Comparison of ENCODE assay signal across 8 cellular contexts in genomic region chr3:10744098-10744465, GRCh38.
A peak's percentile ranks its signal among the peaks of the same experiment; 100 is the strongest.
DNase-seq lines count a peak whose midpoint lies in the region; ATAC-seq and TF ChIP-seq lines count a peak whose summit lies in the region.

No MANE protein-coding gene starts in this region.

- DNase-seq in MCF 10A (ENCODE audit: unreplicated experiment) (peak; percentile 12), mammary epithelial cell (no peak), NCI-H2227 treated with DMSO at 0.1 percent for 48 hours (lab: John Stamatoyannopoulos, UW) (peak; percentile 30), DMS79 (lab: John Stamatoyannopoulos, UW) (no peak), amniotic stem cell (lab: John Stamatoyannopoulos, UW) (no peak), activated gamma-delta T cell (lab: John Stamatoyannopoulos, UW) (no peak)
- DNase-seq in activated naive CD8-positive, alpha-beta T cell treated with anti-CD3 and anti-CD28 coated beads for 36 hours, result peak; percentile 19

- no peak overlapping the region for H3K4me3 Mint-ChIP-seq in MCF 10A (ENCODE audit: unreplicated experiment)
- no peak overlapping the region for H3K4me3 Mint-ChIP-seq in activated naive CD8-positive, alpha-beta T cell treated with anti-CD3 and anti-CD28 coated beads for 36 hours
- no peak overlapping the region for H3K4me3 Mint-ChIP-seq in stimulated activated memory B cell treated with anti-CD40 and anti-IgM and Interleukin-4, amounts not matched to agents 10 μg/mL and 1 μg/mL and 100 μg/mL, for 72 hours

- H3K27me3 Mint-ChIP-seq in MCF 10A (ENCODE audit: insufficient read depth, unreplicated experiment), result peaks cover 38% of the 10 kb centered on the region
- H3K27me3 Mint-ChIP-seq in activated naive CD8-positive, alpha-beta T cell treated with anti-CD3 and anti-CD28 coated beads for 36 hours, result peaks cover 35% of the 10 kb centered on the region
- H3K27me3 Mint-ChIP-seq in stimulated activated memory B cell treated with anti-CD40 and anti-IgM and Interleukin-4, amounts not matched to agents 10 μg/mL and 1 μg/mL and 100 μg/mL, for 72 hours, result peaks cover 60% of the 10 kb centered on the region

- H3K4me2 ChIP-seq in mammary epithelial cell (ENCODE audit: insufficient read depth, low read depth, low read length), result no peak overlapping the region

- no peaks in the 10 kb centered on the region for H3K36me3 Mint-ChIP-seq in MCF 10A (ENCODE audit: insufficient read depth, unreplicated experiment)
- H3K36me3 Mint-ChIP-seq in activated naive CD8-positive, alpha-beta T cell treated with anti-CD3 and anti-CD28 coated beads for 36 hours, result no peaks in the 10 kb centered on the region
- no peaks in the 10 kb centered on the region for H3K36me3 Mint-ChIP-seq in stimulated activated memory B cell treated with anti-CD40 and anti-IgM and Interleukin-4, amounts not matched to agents 10 μg/mL and 1 μg/mL and 100 μg/mL, for 72 hours

- H3K9me3 Mint-ChIP-seq in MCF 10A (ENCODE audit: unreplicated experiment), result no peaks in the 10 kb centered on the region
- no peaks in the 10 kb centered on the region for H3K9me3 Mint-ChIP-seq in activated naive CD8-positive, alpha-beta T cell treated with anti-CD3 and anti-CD28 coated beads for 36 hours
- no peaks in the 10 kb centered on the region for H3K9me3 Mint-ChIP-seq in stimulated activated memory B cell treated with anti-CD40 and anti-IgM and Interleukin-4, amounts not matched to agents 10 μg/mL and 1 μg/mL and 100 μg/mL, for 72 hours

- H3K27ac Mint-ChIP-seq in MCF 10A (ENCODE audit: low read depth, unreplicated experiment), result no peak overlapping the region
- no peak overlapping the region for H3K27ac Mint-ChIP-seq in activated naive CD8-positive, alpha-beta T cell treated with anti-CD3 and anti-CD28 coated beads for 36 hours
- H3K27ac Mint-ChIP-seq in stimulated activated memory B cell treated with anti-CD40 and anti-IgM and Interleukin-4, amounts not matched to agents 10 μg/mL and 1 μg/mL and 100 μg/mL, for 72 hours, result no peak overlapping the region

- no peaks in the 10 kb centered on the region for H3K36me3 ChIP-seq in mammary epithelial cell (ENCODE audit: insufficient read depth, low read length)

- intact Hi-C loops in MCF 10A (cut with micrococcal nuclease), result no loop called here
- intact Hi-C loops in mammary epithelial cell (cut with micrococcal nuclease), result no loop called here

- no peak overlapping the region for H2AFZ ChIP-seq in mammary epithelial cell (ENCODE audit: low read depth, low read length)

- TF ChIP-seq CTCF in MCF 10A (IDR thresholded peaks at IDR 0.05; ENCODE audit: unreplicated experiment) (no peak), mammary epithelial cell (conservative IDR thresholded peaks at IDR 0.05 in 1 of 2, IDR thresholded peaks at IDR 0.05 in 1 of 2; ENCODE audit: extremely low read depth in 1 of 2, insufficient read depth in 1 of 2, low read depth in 1 of 2, low read length in 2 of 2) (peak in 1 of 2 donors; percentile 17)

- H3K4me1 ChIP-seq in mammary epithelial cell (ENCODE audit: insufficient read depth, low read length), result no peaks in the 10 kb centered on the region

- WGBS in mammary epithelial cell (ENCODE audit: low coverage, missing lambda C conversion rate), result 22% methylated on average over 3 of the region's 7 CpGs

- no peak overlapping the region for H3K27ac ChIP-seq in mammary epithelial cell (ENCODE audit: insufficient read depth, low read depth, low read length)

- no peaks in the 10 kb centered on the region for H3K27me3 ChIP-seq in mammary epithelial cell (ENCODE audit: insufficient read depth, low read length)

- no peak overlapping the region for H3K9ac ChIP-seq in mammary epithelial cell (ENCODE audit: insufficient read depth, low read length)

- CTCF ChIA-PET in MCF 10A (lab: Yijun Ruan, JAX) (interaction anchor here (0.6 kb wide), 4 partner anchors 9 to 122 kb away, joined by 3 read pairs; no protein-coding TSS in a partner anchor), mammary epithelial cell (lab: Charles Lee; ENCODE audit: low non-redundant PET) (no interaction called here)

- H3K9me3 ChIP-seq in mammary epithelial cell (replicated peaks; ENCODE audit: insufficient read depth, low read length), result no peaks in the 10 kb centered on the region

- in situ Hi-C loops in mammary epithelial cell (cut with MboI; ENCODE audit: low sequenced_read_pairs in 2 of 2), result loop anchor here in 1 of 2 donors (25.0 kb wide), 1 partner anchor 332 kb away; no protein-coding TSS in a partner anchor

- no peaks in the 10 kb centered on the region for H3K4me1 Mint-ChIP-seq in MCF 10A (ENCODE audit: insufficient read depth, unreplicated experiment)
- peaks cover 1% of the 10 kb centered on the region for H3K4me1 Mint-ChIP-seq in activated naive CD8-positive, alpha-beta T cell treated with anti-CD3 and anti-CD28 coated beads for 36 hours
- peaks cover 4% of the 10 kb centered on the region for H3K4me1 Mint-ChIP-seq in stimulated activated memory B cell treated with anti-CD40 and anti-IgM and Interleukin-4, amounts not matched to agents 10 μg/mL and 1 μg/mL and 100 μg/mL, for 72 hours

- peak; percentile 29 for ATAC-seq in stimulated activated memory B cell treated with anti-CD40 and anti-IgM and Interleukin-4, amounts not matched to agents 10 μg/mL and 1 μg/mL and 100 μg/mL, for 72 hours

- BruUV-seq in MCF 10A (replicated peaks; lab: Mats Ljungman, UMichigan) (no TSS peak), mammary epithelial cell (replicated peaks; lab: Mats Ljungman, UMichigan) (no TSS peak)

- dilution Hi-C loops in mammary epithelial cell (cut with HindIII; ENCODE audit: low sequenced_read_pairs), result loop anchor here (5.0 kb wide), 2 partner anchors 97 to 397 kb away; no protein-coding TSS in a partner anchor

- H3K4me3 ChIP-seq in mammary epithelial cell (replicated peaks in 1 of 3; ENCODE audit: insufficient read depth in 1 of 3, low read depth in 2 of 3, low read length in 3 of 3), result no peak overlapping the region

- POLR2A ChIA-PET in MCF 10A (lab: Yijun Ruan, JAX), result interaction anchor here (0.6 kb wide), 1 partner anchor 1662 kb away, joined by 3 read pairs; no protein-coding TSS in a partner anchor

- H3K79me2 ChIP-seq in mammary epithelial cell (ENCODE audit: insufficient read depth, low read length), result no peaks in the 10 kb centered on the region

- no peaks in the 10 kb centered on the region for H4K20me1 ChIP-seq in mammary epithelial cell (ENCODE audit: insufficient read depth, low read length)

Comparison
In these comparisons a context has a peak if more than half of its experiments do, and no peak if none do; other contexts are left out.
1. DNase-seq: peak in MCF 10A (single experiment), NCI-H2227 treated with DMSO at 0.1 percent for 48 hours (single experiment) and activated naive CD8-positive, alpha-beta T cell treated with anti-CD3 and anti-CD28 coated beads for 36 hours (single experiment); none in mammary epithelial cell (single experiment), DMS79 (single experiment), amniotic stem cell (single experiment) and activated gamma-delta T cell (single experiment).